21 cellular contexts compared by ENCODE assay signal in the genomic region with DNA sequence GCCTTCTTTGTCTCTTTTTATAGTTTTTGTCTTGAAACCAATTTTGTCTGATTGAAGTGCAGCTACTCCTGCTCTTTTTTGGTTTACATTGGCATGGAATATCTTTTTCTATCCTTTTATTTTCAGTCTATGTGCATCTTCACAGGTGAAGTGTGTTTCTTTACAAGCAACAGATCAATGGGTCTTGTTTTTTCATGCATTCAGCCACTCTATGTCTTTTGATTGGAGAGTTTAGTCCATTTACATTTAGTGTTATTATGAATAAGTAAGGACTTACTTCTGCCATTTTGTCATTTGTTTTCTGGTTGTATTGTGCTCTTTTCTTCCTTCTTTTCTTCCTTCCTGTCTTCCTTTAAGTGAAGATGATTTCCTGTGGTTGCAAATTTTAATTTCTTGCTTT.
A peak's percentile ranks its signal among the peaks of the same experiment; 100 is the strongest.
DNase-seq lines count a peak whose midpoint lies in the region; ATAC-seq, FAIRE-seq and TF ChIP-seq lines count a peak whose summit lies in the region.
"Had no signal": no experiment of that assay in that cellular context is flagged by ENCODE, and none has a peak within 500 bp of the region (broad histone marks: within the 10 kb centered on the region; RNA-seq: fewer than 3 reads in every experiment).

No MANE protein-coding gene starts in this region.

- RAD21 ChIA-PET in HCT116 (lab: Charles Lee; ENCODE audit: low non-redundant PET in 1 of 2, low total read pairs in 2 of 2, uncharacterized antibody in 2 of 2, unreplicated experiment in 2 of 2), result no interaction called here

- TF ChIP-seq CTCF in A549 (IDR thresholded peaks at IDR 0.05), result no peak
- TF ChIP-seq CTCF in HCT116 (IDR thresholded peaks at IDR 0.05 in 2 of 3, conservative IDR thresholded peaks at IDR 0.05 in 1 of 3; ENCODE audit: borderline replicate concordance in 1 of 3, insufficient read depth in 1 of 3, low read depth in 2 of 3, low read length in 2 of 3), result no peak
- TF ChIP-seq CTCF in heart right ventricle (IDR thresholded peaks at IDR 0.05), result no peak

- H3K9me3 ChIP-seq in A549 (0 out of 3 replicates have a peak, but pooled peaks cover 3% of the 10 kb centered on the region), HCT116 (ENCODE audit: control insufficient read depth in 1 of 2, insufficient read depth in 1 of 2, low read depth in 1 of 2, low read length in 2 of 2) (peaks cover 0 to 9% of the 10 kb centered on the region in 2 experiments; a peak in 1 of 4 replicates), heart right ventricle (peaks cover 0 to 43% (median 9%) of the 10 kb centered on the region in 11 donors)

- H3K27ac ChIP-seq in A549, result no peak overlapping the region
- H3K27ac ChIP-seq in HCT116 (ENCODE audit: low read depth, low read length), result no peak overlapping the region
- H3K27ac ChIP-seq in heart right ventricle, result no peak overlapping the region
- H3K27ac ChIP-seq: BLaER1 treated with 17β-estradiol and CSF1 and Interleukin-3, amounts not matched to agents 10 nM and 100 nM; C4-2B had no signal

- intact Hi-C loops in HCT116 (cut with micrococcal nuclease) (no loop called here), heart right ventricle (cut with DNase I) (no loop called here)

- H3K27me3 ChIP-seq in HCT116 (ENCODE audit: insufficient read depth, low read length) (no peaks in the 10 kb centered on the region), heart right ventricle (no peaks in the 10 kb centered on the region)
- H3K27me3 ChIP-seq: BLaER1 treated with 17β-estradiol and CSF1 and Interleukin-3, amounts not matched to agents 10 nM and 100 nM had no signal

- BruUV-seq in HCT116 (replicated peaks; lab: Mats Ljungman, UMichigan), result no TSS peak

- H4K20me1 ChIP-seq in HCT116 (ENCODE audit: insufficient read depth), result no peaks in the 10 kb centered on the region
- H4K20me1 ChIP-seq: BLaER1 treated with 17β-estradiol and CSF1 and Interleukin-3, amounts not matched to agents 10 nM and 100 nM had no signal

- no peak overlapping the region for H2AFZ ChIP-seq in HCT116 (ENCODE audit: low read depth, low read length, poor library complexity, severe bottlenecking)

- no peaks in the 10 kb centered on the region for H3K9me2 ChIP-seq in HCT116 (ENCODE audit: insufficient read depth)

- no peak for ATAC-seq in A549
- ATAC-seq in HCT116, result no peak
- no peak for ATAC-seq in heart right ventricle
- ATAC-seq: CD8-positive, alpha-beta T cell had no signal

- TF ChIP-seq EP300 in A549 (IDR thresholded peaks at IDR 0.05), result no peak

- TF ChIP-seq POLR2A in A549 (IDR thresholded peaks at IDR 0.05; ENCODE audit: low read length), result no peak
- no peak for TF ChIP-seq POLR2A in HCT116 (IDR thresholded peaks at IDR 0.05; ENCODE audit: borderline replicate concordance, extremely low read depth, insufficient read depth, insufficient read length)

- H3K36me3 ChIP-seq in HCT116 (ENCODE audit: control insufficient read depth in 1 of 2, insufficient read depth in 2 of 2, low read length in 2 of 2), result no peaks in the 10 kb centered on the region
- no peaks in the 10 kb centered on the region for H3K36me3 ChIP-seq in heart right ventricle
- H3K36me3 ChIP-seq: BLaER1 treated with 17β-estradiol and CSF1 and Interleukin-3, amounts not matched to agents 10 nM and 100 nM had no signal

- no peak overlapping the region for H3K9ac ChIP-seq in HCT116 (ENCODE audit: low read length)
- H3K9ac ChIP-seq: BLaER1 treated with 17β-estradiol and CSF1 and Interleukin-3, amounts not matched to agents 10 nM and 100 nM had no signal

- POLR2A ChIA-PET in A549 (lab: Yijun Ruan, JAX), result no interaction called here
- POLR2A ChIA-PET in HCT116 (lab: Charles Lee), result no interaction called here

- DNase-seq in A549 (ENCODE audit: low read depth in 1 of 2, low spot score in 1 of 2) (no peak), HCT116 (ENCODE audit: low read depth, low spot score) (no peak), amniotic epithelial cell (ENCODE audit: low read depth) (peak; percentile 7), pons (ENCODE audit: low spot score) (no peak), heart right ventricle (no peak)
- DNase-seq in activated naive CD4-positive, alpha-beta T cell treated with Interleukin-2 at 50 U/mL for 16 hours, result no peak
- DNase-seq: 8988T; AML-193; Caco-2; Calu3; CD4-positive, alpha-beta T cell; CD8-positive, alpha-beta T cell; DMS79 treated with DMSO at 0.1 percent for 48 hours; GF-D8 had no signal

- H3K79me2 ChIP-seq in HCT116 (ENCODE audit: insufficient read depth, low read length), result no peaks in the 10 kb centered on the region

- H3K4me1 ChIP-seq in A549, result no peaks in the 10 kb centered on the region
- no peaks in the 10 kb centered on the region for H3K4me1 ChIP-seq in HCT116 (ENCODE audit: control insufficient read depth in 1 of 2, insufficient read depth in 2 of 2, low read length in 2 of 2)
- H3K4me1 ChIP-seq in heart right ventricle, result no peaks in the 10 kb centered on the region
- H3K4me1 ChIP-seq: BLaER1 treated with 17β-estradiol and CSF1 and Interleukin-3, amounts not matched to agents 10 nM and 100 nM; Caco-2 had no signal

- H3K4me2 ChIP-seq in A549 (no peak overlapping the region), HCT116 (ENCODE audit: low read length) (no peak overlapping the region)
- H3K4me2 ChIP-seq: BLaER1 treated with 17β-estradiol and CSF1 and Interleukin-3, amounts not matched to agents 10 nM and 100 nM had no signal

- no peak for FAIRE-seq in A549 (lab: Jason Lieb, UNC)
- FAIRE-seq: A204.1, D721Med, G401.6, GM12891, GM19239 had no signal

- H3K4me3 ChIP-seq in A549, result no peak overlapping the region
- H3K4me3 ChIP-seq in HCT116 (replicated peaks in 1 of 2; ENCODE audit: low read depth in 1 of 2, low read length in 2 of 2), result no peak overlapping the region
- H3K4me3 ChIP-seq in heart right ventricle, result no peak overlapping the region
- H3K4me3 ChIP-seq: BLaER1 treated with 17β-estradiol and CSF1 and Interleukin-3, amounts not matched to agents 10 nM and 100 nM had no signal

- TF ChIP-seq RAD21 in A549 (conservative IDR thresholded peaks at IDR 0.05 in 1 of 2, IDR thresholded peaks at IDR 0.05 in 1 of 2) (no peak), HCT116 (IDR thresholded peaks at IDR 0.05; ENCODE audit: low read depth) (no peak)

- CTCF ChIA-PET in A549 (lab: Yijun Ruan, JAX) (no interaction called here), HCT116 (lab: Charles Lee) (no interaction called here)

TF ChIP-seq in A549, 52 proteins besides CTCF, POLR2A, EP300 and RAD21:
- TF ChIP-seq KDM1A (IDR thresholded peaks at IDR 0.05; ENCODE audit: low read depth), result 0 out of 2 replicates have a peak, but pooled peaks have one; percentile 27
- TF ChIP-seq, protein P1, sequence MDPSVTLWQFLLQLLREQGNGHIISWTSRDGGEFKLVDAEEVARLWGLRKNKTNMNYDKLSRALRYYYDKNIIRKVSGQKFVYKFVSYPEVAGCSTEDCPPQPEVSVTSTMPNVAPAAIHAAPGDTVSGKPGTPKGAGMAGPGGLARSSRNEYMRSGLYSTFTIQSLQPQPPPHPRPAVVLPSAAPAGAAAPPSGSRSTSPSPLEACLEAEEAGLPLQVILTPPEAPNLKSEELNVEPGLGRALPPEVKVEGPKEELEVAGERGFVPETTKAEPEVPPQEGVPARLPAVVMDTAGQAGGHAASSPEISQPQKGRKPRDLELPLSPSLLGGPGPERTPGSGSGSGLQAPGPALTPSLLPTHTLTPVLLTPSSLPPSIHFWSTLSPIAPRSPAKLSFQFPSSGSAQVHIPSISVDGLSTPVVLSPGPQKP (IDR thresholded peaks at IDR 0.05; ENCODE audit: low read depth, low read length), result no peak

TF ChIP-seq in HCT116, 20 proteins besides CTCF, POLR2A, EP300 and RAD21:
- TF ChIP-seq, protein P2, sequence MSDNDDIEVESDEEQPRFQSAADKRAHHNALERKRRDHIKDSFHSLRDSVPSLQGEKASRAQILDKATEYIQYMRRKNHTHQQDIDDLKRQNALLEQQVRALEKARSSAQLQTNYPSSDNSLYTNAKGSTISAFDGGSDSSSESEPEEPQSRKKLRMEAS (IDR thresholded peaks at IDR 0.05), result no peak
- TF ChIP-seq CBX3 (IDR thresholded peaks at IDR 0.05; ENCODE audit: low read depth), result peak; percentile 83
TF ChIP-seq in HCT116: peak in this region for 1.
